In genomic region chr5:159058928-159059636, GRCh38 we compare ENCODE assay signal across 1 cellular context.
TF ChIP-seq lines count a peak whose summit lies in the region.

No MANE protein-coding gene starts in this region.

TF ChIP-seq in GM12878, 131 proteins besides CTCF, POLR2A, EP300 and RAD21 (continued from another document):
- TF ChIP-seq ZBTB33 (IDR thresholded peaks at IDR 0.05) = no peak
- 0 out of 2 replicates have a peak, but pooled peaks have one; percentile 39 for TF ChIP-seq ZNF384 (IDR thresholded peaks at IDR 0.05; ENCODE audit: borderline replicate concordance, low read depth, low read length)
